ENCODE assay signal across 8 cellular contexts in genomic region chr16:30354423-30355143, GRCh38.
DNase-seq lines count a peak whose midpoint lies in the region; ATAC-seq lines count a peak whose summit lies in the region.

No MANE protein-coding gene starts in this region.

- no peak for DNase-seq in stimulated activated effector memory CD8-positive, alpha-beta T cell treated with anti-CD3 and anti-CD28 coated beads, Interleukin-12 subunit alpha, Interleukin-12 subunit beta, amount 100 ng/mL, for 72 hours (ENCODE audit: low spot score in 2 of 2)
- no peak for DNase-seq in D341Med (ENCODE audit: low spot score)
- DNase-seq in foreskin melanocyte = no peak
- DNase-seq in epidermal melanocyte (ENCODE audit: insufficient read length, low spot score) = no peak

- H3K9me3 ChIP-seq in iPS-18a (ENCODE audit: control insufficient read depth, low read depth, low read length) = no peaks in the 10 kb centered on the region

- peaks cover 34% of the 10 kb centered on the region for H3K4me1 Mint-ChIP-seq in activated naive CD8-positive, alpha-beta T cell (ENCODE audit: low read depth)
- H3K4me1 Mint-ChIP-seq in stimulated activated effector memory CD8-positive, alpha-beta T cell treated with anti-CD3 and anti-CD28 coated beads, Interleukin-12 subunit alpha, Interleukin-12 subunit beta, amount 100 ng/mL, for 72 hours = peaks cover 78% of the 10 kb centered on the region

- ATAC-seq in GM18511 (IDR thresholded peaks at IDR 0.05; ENCODE audit: unreplicated experiment) (peak; percentile 14), HG03066 (IDR thresholded peaks at IDR 0.05; ENCODE audit: low read depth, unreplicated experiment) (peak; percentile 8)
- peak; percentile 17 for ATAC-seq in stimulated activated effector memory CD8-positive, alpha-beta T cell treated with anti-CD3 and anti-CD28 coated beads, Interleukin-12 subunit alpha, Interleukin-12 subunit beta, amount 100 ng/mL, for 72 hours

- no peaks in the 10 kb centered on the region for H3K27me3 Mint-ChIP-seq in activated naive CD8-positive, alpha-beta T cell

- H3K36me3 Mint-ChIP-seq in activated naive CD8-positive, alpha-beta T cell = no peaks in the 10 kb centered on the region
- peaks cover 84% of the 10 kb centered on the region for H3K36me3 Mint-ChIP-seq in stimulated activated effector memory CD8-positive, alpha-beta T cell treated with anti-CD3 and anti-CD28 coated beads, Interleukin-12 subunit alpha, Interleukin-12 subunit beta, amount 100 ng/mL, for 72 hours

- H3K9ac ChIP-seq in iPS-18a (ENCODE audit: low read length) = peak overlapping the region; percentile 78

- no peaks in the 10 kb centered on the region for H3K27me3 ChIP-seq in iPS-18a (ENCODE audit: control insufficient read depth, insufficient read depth, low read length)

- no peaks in the 10 kb centered on the region for H3K9me3 Mint-ChIP-seq in activated naive CD8-positive, alpha-beta T cell (ENCODE audit: low read depth)
- H3K9me3 Mint-ChIP-seq in stimulated activated effector memory CD8-positive, alpha-beta T cell treated with anti-CD3 and anti-CD28 coated beads, Interleukin-12 subunit alpha, Interleukin-12 subunit beta, amount 100 ng/mL, for 72 hours = no peaks in the 10 kb centered on the region

- peaks cover 4% of the 10 kb centered on the region for H3K4me1 ChIP-seq in iPS-18a (ENCODE audit: control insufficient read depth, low read depth, low read length)

- peaks cover 36% of the 10 kb centered on the region for H3K36me3 ChIP-seq in iPS-18a (ENCODE audit: control insufficient read depth, low read depth, low read length)

- H3K4me3 ChIP-seq in iPS-18a (ENCODE audit: low read length) = peak overlapping the region; percentile 91

- H3K27ac Mint-ChIP-seq in activated naive CD8-positive, alpha-beta T cell = peak overlapping the region; percentile 97
- H3K27ac Mint-ChIP-seq in stimulated activated effector memory CD8-positive, alpha-beta T cell treated with anti-CD3 and anti-CD28 coated beads, Interleukin-12 subunit alpha, Interleukin-12 subunit beta, amount 100 ng/mL, for 72 hours = peak overlapping the region; percentile 97

- H3K4me3 Mint-ChIP-seq in activated naive CD8-positive, alpha-beta T cell = peak overlapping the region; percentile 93
- H3K4me3 Mint-ChIP-seq in stimulated activated effector memory CD8-positive, alpha-beta T cell treated with anti-CD3 and anti-CD28 coated beads, Interleukin-12 subunit alpha, Interleukin-12 subunit beta, amount 100 ng/mL, for 72 hours = peak overlapping the region; percentile 93

- peak overlapping the region; percentile 56 for H3K27ac ChIP-seq in iPS-18a (ENCODE audit: low read length)
